Comparison of ENCODE assay signal across 22 cellular contexts in genomic region chr16:55915116-55915827, GRCh38. TPM values are rescaled to one million over a fixed set of nuclear protein-coding genes. Genes with fewer than 3 reads are reported as not detected.
DNase-seq lines count a peak whose midpoint lies in the region; ATAC-seq, FAIRE-seq and TF ChIP-seq lines count a peak whose summit lies in the region.
"Had no signal": no experiment of that assay in that cellular context is flagged by ENCODE, and none has a peak within 500 bp of the region (broad histone marks: within the 10 kb centered on the region; RNA-seq: fewer than 3 reads in every experiment).

No MANE protein-coding gene starts in this region.

- TF ChIP-seq CTCF in K562 (IDR thresholded peaks at IDR 0.05 in 2 of 3, conservative IDR thresholded peaks at IDR 0.05 in 1 of 3; ENCODE audit: insufficient read depth in 2 of 3, low read depth in 1 of 3, low read length in 3 of 3) (no peak), mesothelial cell of epicardium (IDR thresholded peaks at IDR 0.05; ENCODE audit: unreplicated experiment) (no peak)

- ATAC-seq in K562, result no peak
- ATAC-seq: A549, T-cell had no signal

- no peak for TF ChIP-seq POLR2A in K562 (conservative IDR thresholded peaks at IDR 0.05)

- H3K27ac Mint-ChIP-seq in mesothelial cell of epicardium (peak overlapping the region; percentile 14), immature natural killer cell (no peak overlapping the region)
- H3K27ac Mint-ChIP-seq: CD4-positive, CD25-positive, alpha-beta regulatory T cell; T-cell had no signal

- no peaks in the 10 kb centered on the region for H3K9me1 ChIP-seq in K562 (ENCODE audit: control insufficient read depth, insufficient read depth, low read length)

- H3K9me3 ChIP-seq in K562 (replicated peaks; ENCODE audit: control insufficient read depth, insufficient read depth, low read depth, low read length), result no peaks in the 10 kb centered on the region
- H3K9me3 ChIP-seq: A549, MG63, SJCRH30 had no signal

- TF ChIP-seq RAD21 in K562 (CRISPR knock-in tag; conservative IDR thresholded peaks at IDR 0.05 in 1 of 2, IDR thresholded peaks at IDR 0.05 in 1 of 2), result no peak

- H3K27ac ChIP-seq in K562 (ENCODE audit: extremely low read depth, low read depth, low read length), result no peak overlapping the region
- H3K27ac ChIP-seq: A549, SJCRH30 had no signal

- no peak for TF ChIP-seq EP300 in K562 (IDR thresholded peaks at IDR 0.05; ENCODE audit: low read length)

- FAIRE-seq in K562 (lab: Jason Lieb, UNC), result no peak
- FAIRE-seq: A549, H54, RCC 7860 had no signal

- intact Hi-C loops in K562 (cut with micrococcal nuclease), result no loop called here

- H3K4me3 Mint-ChIP-seq in mesothelial cell of epicardium (no peak overlapping the region), immature natural killer cell (no peak overlapping the region)
- H3K4me3 Mint-ChIP-seq: CD4-positive, CD25-positive, alpha-beta regulatory T cell; T-cell had no signal

- H3K4me2 ChIP-seq in K562 (ENCODE audit: insufficient read depth, low read length), result no peak overlapping the region
- H3K4me2 ChIP-seq: A549 had no signal

- H3K9ac ChIP-seq in K562 (ENCODE audit: insufficient read depth in 1 of 2, low read depth in 2 of 2, low read length in 2 of 2), result no peak overlapping the region

- CTCF ChIA-PET in K562 (lab: Yijun Ruan, JAX; ENCODE audit: low intra/inter-chr PET ratio), result no interaction called here

- no peaks in the 10 kb centered on the region for H4K20me1 ChIP-seq in K562 (replicated peaks; ENCODE audit: control insufficient read depth, insufficient read depth, low read length)

- POLR2A ChIA-PET in K562 (lab: Yijun Ruan, JAX), result no interaction called here

- H3K79me2 ChIP-seq in K562 (ENCODE audit: control insufficient read depth, insufficient read depth, low read length), result no peaks in the 10 kb centered on the region

- peaks cover 0 to 6% of the 10 kb centered on the region in 2 experiments; a peak in 1 of 5 replicates for H3K27me3 ChIP-seq in K562 (ENCODE audit: control insufficient read depth in 2 of 2, insufficient read depth in 2 of 2, low read length in 2 of 2)

- H3K4me1 Mint-ChIP-seq in mesothelial cell of epicardium, result peaks cover 38% of the 10 kb centered on the region
- H3K4me1 Mint-ChIP-seq in immature natural killer cell, result no peaks in the 10 kb centered on the region
- H3K4me1 Mint-ChIP-seq: CD4-positive, CD25-positive, alpha-beta regulatory T cell; T-cell had no signal

- H3K36me3 Mint-ChIP-seq in mesothelial cell of epicardium (no peaks in the 10 kb centered on the region), immature natural killer cell (no peaks in the 10 kb centered on the region)
- H3K36me3 Mint-ChIP-seq: CD4-positive, CD25-positive, alpha-beta regulatory T cell; T-cell had no signal

- H2AFZ ChIP-seq in K562 (ENCODE audit: low read depth, low read length), result no peak overlapping the region

- in situ Hi-C loops in K562 (cut with MboI), result no loop called here

- no TSS peak for BruUV-seq in K562 (replicated peaks; lab: Mats Ljungman, UMichigan)

- no peak overlapping the region for H3K4me3 ChIP-seq in K562
- H3K4me3 ChIP-seq: A549, MG63, SJCRH30 had no signal

- H3K27me3 Mint-ChIP-seq in mesothelial cell of epicardium (ENCODE audit: low read depth), result no peaks in the 10 kb centered on the region
- peaks cover 2 to 8% (median 7%) of the 10 kb centered on the region in 3 donors for H3K27me3 Mint-ChIP-seq in immature natural killer cell (ENCODE audit: low read depth in 3 of 3)

- H3K36me3 ChIP-seq in K562 (ENCODE audit: control insufficient read depth, insufficient read depth, low read length), result no peaks in the 10 kb centered on the region
- H3K36me3 ChIP-seq: MG63, SJCRH30 had no signal

- peak; percentile 34 for DNase-seq in Ammon's horn (ENCODE audit: low spot score)
- peak; percentile 28 to 84 for DNase-seq in NCI-H524 (lab: John Stamatoyannopoulos, UW)
- DNase-seq in K562 (ENCODE audit: extremely low read depth in 1 of 4, low spot score in 3 of 4), result no peak
- DNase-seq in mesothelial cell of epicardium (ENCODE audit: low spot score in 2 of 2, unreplicated experiment in 2 of 2), result no peak
- no peak for DNase-seq in NCI-H2171 (lab: John Stamatoyannopoulos, UW)
- DNase-seq in immature natural killer cell, result no peak
- DNase-seq in NCI-H2081 (lab: John Stamatoyannopoulos, UW), result no peak
- DNase-seq: CD4-positive, CD25-positive, alpha-beta regulatory T cell; DMS79 treated with DMSO at 0.1 percent for 48 hours; Kasumi-1; MG63; NCI-H1048; NCI-H1417 treated with DMSO at 0.1 percent for 48 hours; NCI-H1930; NCI-H748 treated with DMSO at 0.1 percent for 48 hours; OCI-M1; SJCRH30; T-cell had no signal

- H3K9me3 Mint-ChIP-seq in mesothelial cell of epicardium (peaks cover 13% of the 10 kb centered on the region), immature natural killer cell (peaks cover 0 to 5% (median 0%) of the 10 kb centered on the region in 6 donors)

- WGBS in K562 (ENCODE audit: insufficient coverage, low coverage, missing lambda C conversion rate), result 0% methylated on average over 6 of the region's 6 CpGs

- H3K4me1 ChIP-seq in K562 (replicated peaks in 1 of 2; ENCODE audit: control insufficient read depth in 2 of 2, insufficient read depth in 2 of 2, low read length in 2 of 2), result no peaks in the 10 kb centered on the region
- H3K4me1 ChIP-seq: A549, SJCRH30 had no signal

TF ChIP-seq in K562, 482 proteins besides CTCF, POLR2A, EP300 and RAD21:
- TF ChIP-seq RBM25 (IDR thresholded peaks at IDR 0.05; ENCODE audit: low read depth, low read length, severe bottlenecking) (peak; percentile 14), ZFP36 (IDR thresholded peaks at IDR 0.05; ENCODE audit: low read depth, low read length, partially characterized antibody) (peak; percentile 60), BRD9 (IDR thresholded peaks at IDR 0.05; ENCODE audit: low read depth, partially characterized antibody) (no peak), SRSF7 (optimal IDR thresholded peaks at IDR 0.05; ENCODE audit: low read depth, low read length) (no peak), ZNF384 (IDR thresholded peaks at IDR 0.05; ENCODE audit: low read depth, low read length) (no peak), ETV6 (IDR thresholded peaks at IDR 0.05; ENCODE audit: borderline replicate concordance in 1 of 2, low read depth in 2 of 2, low read length in 1 of 2) (no peak), ETV6 (CRISPR knock-in tag; IDR thresholded peaks at IDR 0.05; ENCODE audit: borderline replicate concordance) (no peak)

RNA-seq across cellular contexts. Expression of gene CES5A, which starts 40.1 kb away (rescaled TPM):
- total RNA-seq in K562 (2011; cell fraction: chromatin; rRNA removed; ENCODE audit: low replicate concordance), result not detected in 2 replicates
- total RNA-seq in K562 (2011; cell fraction: nucleolus; rRNA removed), result not detected in 2 replicates
- total RNA-seq in K562 (2011; cell fraction: nucleoplasm; rRNA removed), result not detected in 2 replicates
- total RNA-seq in K562 (2014; rRNA removed) (not detected in 2 replicates), K562 (2014; rRNA removed; fragmentation: Illumina TruSeq; extraction: Trizol) (0.19 TPM in 1 of 2 replicates, not detected in the other), K562 (2015; rRNA removed; fragmentation: Illumina TruSeq; extraction: Trizol) (not detected in 2 replicates), K562 (2021) (0.07 and 0.29 TPM in 2 replicates), mesothelial cell of epicardium (not detected in 3 replicates)
- polyA plus RNA-seq in K562 (2011; rRNA removed) (not detected in 2 replicates), K562 (2014; fragmentation: Illumina TruSeq; extraction: Trizol) (0.16 and 0.25 TPM in 2 replicates), K562 (2014; fragmentation: Nextera tagmentation; extraction: Ambion mirVana) (under 1 TPM; 0.15 to 0.17 TPM), K562 (2014; rRNA removed) (0.09 and 0.22 TPM in 2 replicates), immature natural killer cell (not detected)
- not detected in 2 replicates for polyA plus RNA-seq in K562 (2011; cell fraction: cytosol; rRNA removed)
- not detected in 2 replicates for polyA plus RNA-seq in K562 (2011; cell fraction: nucleus; rRNA removed)
- polyA plus RNA-seq in K562 (2012), result 0.12 and 1.9 TPM in 2 replicates
- not detected in 2 replicates for polyA minus RNA-seq in K562 (2011; rRNA and poly(A)+ RNA removed)
- not detected in 2 replicates for polyA minus RNA-seq in K562 (2011; cell fraction: cytosol; rRNA and poly(A)+ RNA removed)
- polyA minus RNA-seq in K562 (2011; cell fraction: nucleus; rRNA and poly(A)+ RNA removed), result not detected in 2 replicates
- total RNA-seq: CD4-positive, CD25-positive, alpha-beta regulatory T cell; SJCRH30; T-cell had no signal
- polyA plus RNA-seq: A549; BJ; CD4-positive, CD25-positive, alpha-beta regulatory T cell had no signal

Comparison
In these comparisons a context has a peak if more than half of its experiments do, and no peak if none do; other contexts are left out.
1. DNase-seq: peak in Ammon's horn (single experiment) and NCI-H524 (2 of 2); none in K562 (0 of 4), mesothelial cell of epicardium (0 of 2), NCI-H2171 (single experiment), immature natural killer cell (0 of 3) and NCI-H2081 (0 of 2).